In the genomic region with DNA sequence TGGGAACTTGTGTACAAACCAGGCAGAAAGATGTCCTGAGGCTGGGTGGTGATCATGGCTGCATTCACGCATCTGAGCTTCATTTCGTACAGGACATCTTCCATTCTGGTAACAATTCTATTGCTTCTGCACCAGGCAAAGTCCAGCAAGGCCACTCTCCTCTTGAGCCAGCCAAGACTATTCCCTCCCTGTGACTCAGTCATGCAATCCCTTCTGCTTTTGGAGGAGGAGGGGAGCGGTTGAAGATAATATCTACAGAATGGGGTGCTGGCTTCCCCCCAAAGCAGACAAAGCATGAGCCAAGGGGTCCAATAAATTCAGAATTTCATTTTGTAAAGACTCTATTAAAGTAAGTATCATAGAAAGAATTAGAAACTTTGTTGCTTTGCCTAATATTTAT, we compare ENCODE assay signal across 1 cellular context.
TF ChIP-seq lines count a peak whose summit lies in the region.

No MANE protein-coding gene starts in this region.

TF ChIP-seq in GM23338, 12 proteins besides CTCF, POLR2A, EP300 and RAD21 (continued from another document):
- TF ChIP-seq, protein P1, sequence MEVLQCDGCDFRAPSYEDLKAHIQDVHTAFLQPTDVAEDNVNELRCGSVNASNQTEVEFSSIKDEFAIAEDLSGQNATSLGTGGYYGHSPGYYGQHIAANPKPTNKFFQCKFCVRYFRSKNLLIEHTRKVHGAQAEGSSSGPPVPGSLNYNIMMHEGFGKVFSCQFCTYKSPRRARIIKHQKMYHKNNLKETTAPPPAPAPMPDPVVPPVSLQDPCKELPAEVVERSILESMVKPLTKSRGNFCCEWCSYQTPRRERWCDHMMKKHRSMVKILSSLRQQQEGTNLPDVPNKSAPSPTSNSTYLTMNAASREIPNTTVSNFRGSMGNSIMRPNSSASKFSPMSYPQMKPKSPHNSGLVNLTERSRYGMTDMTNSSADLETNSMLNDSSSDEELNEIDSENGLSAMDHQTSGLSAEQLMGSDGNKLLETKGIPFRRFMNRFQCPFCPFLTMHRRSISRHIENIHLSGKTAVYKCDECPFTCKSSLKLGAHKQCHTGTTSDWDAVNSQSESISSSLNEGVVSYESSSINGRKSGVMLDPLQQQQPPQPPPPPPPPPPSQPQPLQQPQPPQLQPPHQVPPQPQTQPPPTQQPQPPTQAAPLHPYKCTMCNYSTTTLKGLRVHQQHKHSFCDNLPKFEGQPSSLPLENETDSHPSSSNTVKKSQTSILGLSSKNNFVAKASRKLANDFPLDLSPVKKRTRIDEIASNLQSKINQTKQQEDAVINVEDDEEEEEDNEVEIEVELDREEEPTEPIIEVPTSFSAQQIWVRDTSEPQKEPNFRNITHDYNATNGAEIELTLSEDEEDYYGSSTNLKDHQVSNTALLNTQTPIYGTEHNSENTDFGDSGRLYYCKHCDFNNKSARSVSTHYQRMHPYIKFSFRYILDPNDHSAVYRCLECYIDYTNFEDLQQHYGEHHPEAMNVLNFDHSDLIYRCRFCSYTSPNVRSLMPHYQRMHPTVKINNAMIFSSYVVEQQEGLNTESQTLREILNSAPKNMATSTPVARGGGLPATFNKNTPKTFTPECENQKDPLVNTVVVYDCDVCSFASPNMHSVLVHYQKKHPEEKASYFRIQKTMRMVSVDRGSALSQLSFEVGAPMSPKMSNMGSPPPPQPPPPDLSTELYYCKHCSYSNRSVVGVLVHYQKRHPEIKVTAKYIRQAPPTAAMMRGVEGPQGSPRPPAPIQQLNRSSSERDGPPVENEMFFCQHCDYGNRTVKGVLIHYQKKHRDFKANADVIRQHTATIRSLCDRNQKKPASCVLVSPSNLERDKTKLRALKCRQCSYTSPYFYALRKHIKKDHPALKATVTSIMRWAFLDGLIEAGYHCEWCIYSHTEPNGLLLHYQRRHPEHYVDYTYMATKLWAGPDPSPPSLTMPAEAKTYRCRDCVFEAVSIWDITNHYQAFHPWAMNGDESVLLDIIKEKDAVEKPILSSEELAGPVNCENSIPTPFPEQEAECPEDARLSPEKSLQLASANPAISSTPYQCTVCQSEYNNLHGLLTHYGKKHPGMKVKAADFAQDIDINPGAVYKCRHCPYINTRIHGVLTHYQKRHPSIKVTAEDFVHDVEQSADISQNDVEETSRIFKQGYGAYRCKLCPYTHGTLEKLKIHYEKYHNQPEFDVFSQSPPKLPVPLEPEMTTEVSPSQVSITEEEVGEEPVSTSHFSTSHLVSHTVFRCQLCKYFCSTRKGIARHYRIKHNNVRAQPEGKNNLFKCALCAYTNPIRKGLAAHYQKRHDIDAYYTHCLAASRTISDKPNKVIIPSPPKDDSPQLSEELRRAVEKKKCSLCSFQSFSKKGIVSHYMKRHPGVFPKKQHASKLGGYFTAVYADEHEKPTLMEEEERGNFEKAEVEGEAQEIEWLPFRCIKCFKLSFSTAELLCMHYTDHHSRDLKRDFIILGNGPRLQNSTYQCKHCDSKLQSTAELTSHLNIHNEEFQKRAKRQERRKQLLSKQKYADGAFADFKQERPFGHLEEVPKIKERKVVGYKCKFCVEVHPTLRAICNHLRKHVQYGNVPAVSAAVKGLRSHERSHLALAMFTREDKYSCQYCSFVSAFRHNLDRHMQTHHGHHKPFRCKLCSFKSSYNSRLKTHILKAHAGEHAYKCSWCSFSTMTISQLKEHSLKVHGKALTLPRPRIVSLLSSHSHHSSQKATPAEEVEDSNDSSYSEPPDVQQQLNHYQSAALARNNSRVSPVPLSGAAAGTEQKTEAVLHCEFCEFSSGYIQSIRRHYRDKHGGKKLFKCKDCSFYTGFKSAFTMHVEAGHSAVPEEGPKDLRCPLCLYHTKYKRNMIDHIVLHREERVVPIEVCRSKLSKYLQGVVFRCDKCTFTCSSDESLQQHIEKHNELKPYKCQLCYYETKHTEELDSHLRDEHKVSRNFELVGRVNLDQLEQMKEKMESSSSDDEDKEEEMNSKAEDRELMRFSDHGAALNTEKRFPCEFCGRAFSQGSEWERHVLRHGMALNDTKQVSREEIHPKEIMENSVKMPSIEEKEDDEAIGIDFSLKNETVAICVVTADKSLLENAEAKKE (CRISPR knock-in tag; IDR thresholded peaks at IDR 0.05) = no peak
- TF ChIP-seq CREB1 (CRISPR knock-in tag; IDR thresholded peaks at IDR 0.05; ENCODE audit: low read depth) (no peak), STAT1 (IDR thresholded peaks at IDR 0.05; ENCODE audit: unreplicated experiment) (no peak)
- TF ChIP-seq, protein P2, sequence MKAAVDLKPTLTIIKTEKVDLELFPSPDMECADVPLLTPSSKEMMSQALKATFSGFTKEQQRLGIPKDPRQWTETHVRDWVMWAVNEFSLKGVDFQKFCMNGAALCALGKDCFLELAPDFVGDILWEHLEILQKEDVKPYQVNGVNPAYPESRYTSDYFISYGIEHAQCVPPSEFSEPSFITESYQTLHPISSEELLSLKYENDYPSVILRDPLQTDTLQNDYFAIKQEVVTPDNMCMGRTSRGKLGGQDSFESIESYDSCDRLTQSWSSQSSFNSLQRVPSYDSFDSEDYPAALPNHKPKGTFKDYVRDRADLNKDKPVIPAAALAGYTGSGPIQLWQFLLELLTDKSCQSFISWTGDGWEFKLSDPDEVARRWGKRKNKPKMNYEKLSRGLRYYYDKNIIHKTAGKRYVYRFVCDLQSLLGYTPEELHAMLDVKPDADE (IDR thresholded peaks at IDR 0.05) = no peak
